In the genomic region with DNA sequence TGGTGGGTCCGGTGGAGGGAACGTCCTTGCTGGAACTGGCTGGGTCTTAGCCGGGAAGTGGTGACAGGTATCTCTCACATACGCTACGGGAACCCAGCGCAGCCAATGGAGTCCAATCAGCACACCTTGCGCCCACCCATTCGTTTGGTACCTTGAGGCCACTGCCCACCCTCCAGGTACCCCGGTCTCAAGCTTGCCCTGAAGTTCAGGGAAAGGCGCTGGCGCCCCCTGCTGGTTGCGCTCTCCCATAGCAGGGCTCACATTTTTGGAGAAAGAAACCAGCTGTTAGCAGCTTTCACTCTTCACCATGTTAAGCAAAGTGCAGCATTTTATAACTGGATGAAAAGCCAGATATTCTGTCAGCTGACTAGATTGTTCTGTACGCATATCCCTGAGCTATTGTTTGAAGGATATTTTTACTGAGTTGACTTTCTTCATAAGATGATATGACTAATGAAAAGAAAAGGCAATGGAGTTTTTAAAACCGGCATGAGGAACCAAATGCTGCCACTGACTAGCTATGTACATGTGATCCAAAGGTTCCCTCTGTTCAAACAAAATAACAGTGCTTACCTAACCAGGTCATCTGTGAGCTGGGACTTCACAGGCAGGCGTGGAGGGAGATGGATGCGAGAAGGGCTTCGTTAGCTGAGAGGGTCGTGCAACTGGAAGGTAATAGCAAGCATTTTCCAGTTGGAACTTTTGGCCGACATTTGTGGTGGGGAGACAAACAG, we compare ENCODE assay signal across 8 cellular contexts. TPM values are rescaled to one million over a fixed set of nuclear protein-coding genes. Genes with fewer than 3 reads are reported as not detected.
DNase-seq lines count a peak whose midpoint lies in the region; TF ChIP-seq lines count a peak whose summit lies in the region.

No MANE protein-coding gene starts in this region.

- TF ChIP-seq CTCF in Calu3 (IDR thresholded peaks at IDR 0.05; ENCODE audit: unreplicated experiment): peak; percentile 60

- no peaks in the 10 kb centered on the region for H3K36me3 Mint-ChIP-seq in Calu3 (ENCODE audit: insufficient read depth, unreplicated experiment)
- H3K36me3 Mint-ChIP-seq in activated CD4-positive, alpha-beta memory T cell treated with anti-CD3 and anti-CD28 coated beads for 36 hours: no peaks in the 10 kb centered on the region

- no peaks in the 10 kb centered on the region for H3K9me3 Mint-ChIP-seq in Calu3 (ENCODE audit: low read depth, unreplicated experiment)
- H3K9me3 Mint-ChIP-seq in activated CD4-positive, alpha-beta memory T cell treated with anti-CD3 and anti-CD28 coated beads for 36 hours: no peaks in the 10 kb centered on the region

- no TSS peak for BruUV-seq in Calu3 (replicated peaks; lab: Mats Ljungman, UMichigan)

- CTCF ChIA-PET in Calu3 (lab: Charles Lee): interaction anchor here (1.4 kb wide), 1 partner anchor 22 kb away, joined by 4 read pairs; no protein-coding TSS in a partner anchor
- CTCF ChIA-PET in activated CD4-positive, alpha-beta memory T cell treated with anti-CD3 and anti-CD28 coated beads for 36 hours (lab: Charles Lee): interaction anchor here (0.6 to 1.1 kb wide), 10 partner anchors 9 to 199 kb away, joined by 3 to 7 read pairs (median 3); a partner anchor contains a TSS

- H3K27ac Mint-ChIP-seq in Calu3 (ENCODE audit: unreplicated experiment): no peak overlapping the region
- no peak overlapping the region for H3K27ac Mint-ChIP-seq in activated CD4-positive, alpha-beta memory T cell treated with anti-CD3 and anti-CD28 coated beads for 36 hours

- intact Hi-C loops in Calu3 (cut with micrococcal nuclease; ENCODE audit: unreplicated experiment): no loop called here
- intact Hi-C loops in activated CD4-positive, alpha-beta memory T cell treated with anti-CD3 and anti-CD28 coated beads for 36 hours (cut with micrococcal nuclease): no loop called here

- POLR2A ChIA-PET in activated CD4-positive, alpha-beta memory T cell treated with anti-CD3 and anti-CD28 coated beads for 36 hours (lab: Charles Lee): no interaction called here

- peaks cover 58% of the 10 kb centered on the region for H3K27me3 Mint-ChIP-seq in Calu3 (ENCODE audit: unreplicated experiment)
- H3K27me3 Mint-ChIP-seq in activated CD4-positive, alpha-beta memory T cell treated with anti-CD3 and anti-CD28 coated beads for 36 hours: peaks cover 25% of the 10 kb centered on the region

- no peaks in the 10 kb centered on the region for H3K4me1 Mint-ChIP-seq in Calu3 (ENCODE audit: low read depth, unreplicated experiment)
- H3K4me1 Mint-ChIP-seq in activated CD4-positive, alpha-beta memory T cell treated with anti-CD3 and anti-CD28 coated beads for 36 hours (ENCODE audit: low read depth): no peaks in the 10 kb centered on the region

- DNase-seq in Calu3 (peak; percentile 40), GM19238 (ENCODE audit: insufficient read length, low spot score) (peak; percentile 6), iPS-NIHi7 (ENCODE audit: extremely low spot score) (peak; percentile 82), NCI-H226 (no peak), SW480 (ENCODE audit: low spot score) (no peak), cerebellum (ENCODE audit: low spot score) (no peak), SHP77 treated with DMSO at 0.1 percent for 48 hours (lab: John Stamatoyannopoulos, UW) (no peak)
- peak; percentile 49 for DNase-seq in activated CD4-positive, alpha-beta memory T cell treated with anti-CD3 and anti-CD28 coated beads for 36 hours

- H3K4me3 Mint-ChIP-seq in Calu3 (ENCODE audit: low read depth, unreplicated experiment): no peak overlapping the region
- no peak overlapping the region for H3K4me3 Mint-ChIP-seq in activated CD4-positive, alpha-beta memory T cell treated with anti-CD3 and anti-CD28 coated beads for 36 hours

RNA-seq across cellular contexts. Expression of a gene that starts 43.7 kb away (rescaled TPM):
- total RNA-seq in Calu3 (2022) (not detected in 2 replicates), cerebellum (not detected)
- total RNA-seq in activated CD4-positive, alpha-beta memory T cell treated with anti-CD3 and anti-CD28 coated beads for 36 hours: not detected

Comparison
In these comparisons a context has a peak if more than half of its experiments do, and no peak if none do; other contexts are left out.
1. DNase-seq: peak in Calu3 (single experiment), GM19238 (single experiment), activated CD4-positive, alpha-beta memory T cell treated with anti-CD3 and anti-CD28 coated beads for 36 hours (single experiment) and iPS-NIHi7 (single experiment); none in NCI-H226 (single experiment), SW480 (single experiment), cerebellum (single experiment) and SHP77 treated with DMSO at 0.1 percent for 48 hours (single experiment).